ENCODE assay signal across 6 cellular contexts in the genomic region with DNA sequence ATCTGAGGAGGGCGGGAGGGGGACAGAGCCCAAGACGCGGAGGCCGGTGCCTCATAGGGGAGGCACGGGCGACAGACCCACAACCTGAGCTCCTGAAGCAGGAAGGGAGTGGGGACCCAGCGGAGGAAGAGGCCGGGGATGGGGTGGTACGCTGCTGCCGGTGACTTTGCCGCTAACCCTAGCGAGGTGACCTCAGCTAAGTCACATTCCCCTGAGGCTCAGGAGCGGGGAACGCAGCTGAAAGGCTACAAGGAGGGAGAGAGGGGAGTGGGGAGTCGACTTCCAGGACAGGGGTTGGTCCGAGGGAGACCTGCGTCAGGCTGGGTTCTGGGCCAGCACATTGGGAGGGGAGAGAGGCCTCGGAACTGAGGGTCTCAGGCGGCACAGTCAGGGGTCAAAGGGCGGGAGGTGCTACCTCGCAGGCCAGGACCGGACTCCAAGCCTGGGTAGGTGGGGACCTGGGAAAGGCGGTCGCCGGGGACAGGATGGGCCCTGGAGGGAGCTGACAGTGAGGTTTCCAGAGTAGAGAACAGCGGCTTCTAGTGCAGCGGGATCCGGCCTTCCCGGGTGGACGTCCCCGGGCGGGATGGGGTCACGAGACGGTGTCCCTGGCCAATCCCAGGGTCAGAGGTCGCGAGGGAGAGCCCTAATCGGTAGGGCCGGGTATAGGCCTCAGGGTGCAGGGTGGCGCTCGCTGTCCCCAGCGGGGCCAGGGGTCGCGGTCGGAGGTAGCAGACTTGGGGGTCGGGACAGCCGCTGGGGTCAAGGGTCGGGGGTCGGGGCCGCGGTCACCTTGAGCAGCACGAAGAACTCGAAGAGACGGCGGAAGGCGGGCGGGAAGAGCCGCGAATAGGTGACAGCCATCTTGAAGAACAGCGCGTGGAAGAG. TPM values are rescaled to one million over a fixed set of nuclear protein-coding genes. Genes with fewer than 3 reads are reported as not detected.
DNase-seq lines count a peak whose midpoint lies in the region; ATAC-seq and TF ChIP-seq lines count a peak whose summit lies in the region.

No MANE protein-coding gene starts in this region.

- ATAC-seq in mucosa of descending colon (no peak), GM18517 (IDR thresholded peaks at IDR 0.05; ENCODE audit: unreplicated experiment) (no peak)

- H3K36me3 ChIP-seq in HAP-1 (replicated peaks), result peaks cover 23% of the 10 kb centered on the region; the same call in 1 of the 2 replicates
- no peaks in the 10 kb centered on the region for H3K36me3 ChIP-seq in mucosa of descending colon (ENCODE audit: low read depth)

- H3K4me1 Mint-ChIP-seq in activated naive CD8-positive, alpha-beta T cell treated with anti-CD3 and anti-CD28 coated beads for 36 hours, result peaks cover 34% of the 10 kb centered on the region

- in situ Hi-C loops in HAP-1 (cut with MboI; ENCODE audit: low sequenced_read_pairs), result no loop called here

- no peak for TF ChIP-seq CTCF in mucosa of descending colon (IDR thresholded peaks at IDR 0.05)

- H3K9me3 ChIP-seq in HAP-1 (no peaks in the 10 kb centered on the region), mucosa of descending colon (no peaks in the 10 kb centered on the region)

- DNase-seq in HAP-1 (ENCODE audit: low spot score in 2 of 2) (no peak), mucosa of descending colon (peak; percentile 57 to 84 (median 71)), NCI-H2227 (lab: John Stamatoyannopoulos, UW; ENCODE audit: unreplicated experiment) (no peak)
- DNase-seq in activated naive CD8-positive, alpha-beta T cell treated with anti-CD3 and anti-CD28 coated beads for 36 hours, result no peak
- no peak for DNase-seq in activated effector memory CD4-positive, alpha-beta T cell treated with Interleukin-2 at 50 U/mL for 16 hours

- H3K27me3 ChIP-seq in HAP-1 (ENCODE audit: low read depth), result no peaks in the 10 kb centered on the region

- H3K36me3 Mint-ChIP-seq in activated naive CD8-positive, alpha-beta T cell treated with anti-CD3 and anti-CD28 coated beads for 36 hours, result peaks cover 11% of the 10 kb centered on the region

- peaks cover 6% of the 10 kb centered on the region for H3K27me3 Mint-ChIP-seq in activated naive CD8-positive, alpha-beta T cell treated with anti-CD3 and anti-CD28 coated beads for 36 hours

- H3K4me3 ChIP-seq in HAP-1 (peak overlapping the region; percentile 83), mucosa of descending colon (peak overlapping the region; percentile 91)

- intact Hi-C loops in mucosa of descending colon (cut with DNase I, micrococcal nuclease), result no loop called here

- H3K9me3 Mint-ChIP-seq in activated naive CD8-positive, alpha-beta T cell treated with anti-CD3 and anti-CD28 coated beads for 36 hours, result no peaks in the 10 kb centered on the region

- peak overlapping the region; percentile 98 for H3K27ac Mint-ChIP-seq in activated naive CD8-positive, alpha-beta T cell treated with anti-CD3 and anti-CD28 coated beads for 36 hours

- H3K4me1 ChIP-seq in HAP-1, result peaks cover 10% of the 10 kb centered on the region
- peaks cover 47% of the 10 kb centered on the region for H3K4me1 ChIP-seq in mucosa of descending colon (ENCODE audit: low read depth)

- peak overlapping the region; percentile 95 for H3K4me3 Mint-ChIP-seq in activated naive CD8-positive, alpha-beta T cell treated with anti-CD3 and anti-CD28 coated beads for 36 hours

RNA-seq across cellular contexts. Expression of gene TMEM259, which starts 0.7 kb away (rescaled TPM):
- 100 to 1,000 TPM; 136 to 138 TPM for total RNA-seq in activated naive CD8-positive, alpha-beta T cell treated with anti-CD3 and anti-CD28 coated beads for 36 hours
- total RNA-seq in mucosa of descending colon, result 100 to 1,000 TPM; 185 to 199 (median 190) TPM

RNA-seq across cellular contexts. Expression of gene RNU6-2, which starts 1.1 kb away (rescaled TPM):
- not detected for total RNA-seq in activated naive CD8-positive, alpha-beta T cell treated with anti-CD3 and anti-CD28 coated beads for 36 hours
- not detected for total RNA-seq in mucosa of descending colon

RNA-seq across cellular contexts. Expression of gene CNN2, which starts 6.2 kb away (rescaled TPM):
- total RNA-seq in activated naive CD8-positive, alpha-beta T cell treated with anti-CD3 and anti-CD28 coated beads for 36 hours, result 10 to 100 TPM; 76.0 to 80.5 TPM
- total RNA-seq in mucosa of descending colon, result 10 to 100 TPM; 65.0 to 88.8 (median 84.7) TPM

RNA-seq across cellular contexts. Expression of gene ABCA7, which starts 19.7 kb away (rescaled TPM):
- total RNA-seq in activated naive CD8-positive, alpha-beta T cell treated with anti-CD3 and anti-CD28 coated beads for 36 hours, result 10 to 100 TPM in 1 of 2 experiments, 1 to 10 TPM in 1; 9.8 to 11.2 TPM
- 10 to 100 TPM; 23.5 to 25.6 (median 25.6) TPM for total RNA-seq in mucosa of descending colon

RNA-seq across cellular contexts. Expression of gene GRIN3B, which starts 20.0 kb away (rescaled TPM):
- not detected for total RNA-seq in activated naive CD8-positive, alpha-beta T cell treated with anti-CD3 and anti-CD28 coated beads for 36 hours
- total RNA-seq in mucosa of descending colon, result not detected

Comparison
In these comparisons a context has a peak if more than half of its experiments do, and no peak if none do; other contexts are left out.
1. DNase-seq: peak in mucosa of descending colon (3 of 3); none in HAP-1 (0 of 2), activated naive CD8-positive, alpha-beta T cell treated with anti-CD3 and anti-CD28 coated beads for 36 hours (single experiment), NCI-H2227 (single experiment) and activated effector memory CD4-positive, alpha-beta T cell treated with Interleukin-2 at 50 U/mL for 16 hours (single experiment).